In genomic region chr2:238459081-238459629, GRCh38 we compare ENCODE assay signal across 1 cellular context.
TF ChIP-seq lines count a peak whose summit lies in the region.

No MANE protein-coding gene starts in this region.

TF ChIP-seq in GM23338, 12 proteins besides CTCF, POLR2A, EP300 and RAD21 (continued from another document):
- TF ChIP-seq ZNF462 (CRISPR knock-in tag; IDR thresholded peaks at IDR 0.05) (no peak), JUNB (IDR thresholded peaks at IDR 0.05; ENCODE audit: unreplicated experiment) (no peak), REST (IDR thresholded peaks at IDR 0.05; ENCODE audit: unreplicated experiment) (no peak), CREB1 (CRISPR knock-in tag; IDR thresholded peaks at IDR 0.05; ENCODE audit: low read depth) (no peak), ZNF114 (CRISPR knock-in tag; IDR thresholded peaks at IDR 0.05) (no peak), ZNF331 (CRISPR knock-in tag; IDR thresholded peaks at IDR 0.05; ENCODE audit: low read depth) (no peak)
